11 cellular contexts compared by ENCODE assay signal in genomic region chr16:12546918-12547607, GRCh38.
DNase-seq lines count a peak whose midpoint lies in the region; ATAC-seq lines count a peak whose summit lies in the region.
"Had no signal": no experiment of that assay in that cellular context is flagged by ENCODE, and none has a peak within 500 bp of the region (broad histone marks: within the 10 kb centered on the region; RNA-seq: fewer than 3 reads in every experiment).

No MANE protein-coding gene starts in this region.

- peak; percentile 36 for ATAC-seq in GM18519 (IDR thresholded peaks at IDR 0.05; ENCODE audit: low FRiP score, unreplicated experiment)
- peak; percentile 74 for ATAC-seq in GM21447 (IDR thresholded peaks at IDR 0.05; ENCODE audit: unreplicated experiment)
- ATAC-seq in HG03439 (IDR thresholded peaks at IDR 0.05; ENCODE audit: unreplicated experiment) = peak; percentile 61
- ATAC-seq in esophagus mucosa = peak; percentile 9

- DNase-seq in GOT3 (lab: John Stamatoyannopoulos, UW) (no peak), NCI-H2029 treated with DMSO at 0.1 percent for 48 hours (lab: John Stamatoyannopoulos, UW) (no peak), SIG-M5 treated with dmso at 0.1 percent for 504 hours (lab: John Stamatoyannopoulos, UW; ENCODE audit: unreplicated experiment) (no peak), occipital lobe (lab: John Stamatoyannopoulos, UW) (no peak)
- DNase-seq: cerebellar nuclear complex, H7, lower lobe of right lung had no signal

Comparison
In these comparisons a context has a peak if more than half of its experiments do, and no peak if none do; other contexts are left out.
1. ATAC-seq: peak in every context shown above with its lines; median percentile 74 in GM21447; 61 in HG03439; 36 in GM18519; 9 in esophagus mucosa.